32 cellular contexts compared by ENCODE assay signal in genomic region chr6:43256670-43257664, GRCh38. TPM values are rescaled to one million over a fixed set of nuclear protein-coding genes. Genes with fewer than 3 reads are reported as not detected.
A peak's percentile ranks its signal among the peaks of the same experiment; 100 is the strongest.
DNase-seq lines count a peak whose midpoint lies in the region; ATAC-seq, FAIRE-seq and TF ChIP-seq lines count a peak whose summit lies in the region.
"Had no signal": no experiment of that assay in that cellular context is flagged by ENCODE, and none has a peak within 500 bp of the region (broad histone marks: within the 10 kb centered on the region; RNA-seq: fewer than 3 reads in every experiment).

No MANE protein-coding gene starts in this region.

- no peak; the same call in 2 of the 3 replicates for ATAC-seq in HepG2
- ATAC-seq in right lobe of liver, result no peak
- ATAC-seq in stimulated activated naive B cell treated with anti-CD40 and anti-IgM and Interleukin-4, amounts not matched to agents 10 μg/mL and 1 μg/mL and 100 μg/mL, for 72 hours (replicated peaks), result peak; percentile 76 to 79
- no peak for ATAC-seq in GM21390 (IDR thresholded peaks at IDR 0.05; ENCODE audit: unreplicated experiment)
- ATAC-seq: HCT116, left ventricle myocardium superior, Right ventricle myocardium inferior had no signal

- H3K27ac Mint-ChIP-seq in activated naive CD8-positive, alpha-beta T cell treated with anti-CD3 and anti-CD28 coated beads for 36 hours, result no peak overlapping the region
- peak overlapping the region; percentile 33 for H3K27ac Mint-ChIP-seq in stimulated activated naive B cell treated with anti-CD40 and anti-IgM and Interleukin-4, amounts not matched to agents 10 μg/mL and 1 μg/mL and 100 μg/mL, for 72 hours
- H3K27ac Mint-ChIP-seq: endodermal cell, mesothelial cell of epicardium, natural killer cell, type B pancreatic cell, WTC11 had no signal

- CTCF ChIA-PET in HepG2 (lab: Yijun Ruan, JAX; ENCODE audit: low intra/inter-chr PET ratio, low total read pairs), result no interaction called here

- no peaks in the 10 kb centered on the region for H3K79me2 ChIP-seq in HepG2 (ENCODE audit: insufficient read depth, low read length)

- H3K4me3 ChIP-seq in HepG2 (replicated peaks in 1 of 3; ENCODE audit: insufficient read depth in 1 of 3, low read depth in 2 of 3, low read length in 3 of 3), result peak overlapping the region in 1 of 3 experiments; percentile 58; a peak in 1 of 6 replicates
- H3K4me3 ChIP-seq in right lobe of liver, result no peak overlapping the region
- H3K4me3 ChIP-seq: coronary artery, esophagus muscularis mucosa, ovary had no signal

- peak overlapping the region; percentile 42 for H2AFZ ChIP-seq in HepG2 (ENCODE audit: low read length)

- FAIRE-seq in HepG2 (lab: Jason Lieb, UNC), result no peak

- no peak for TF ChIP-seq EP300 in HepG2 (IDR thresholded peaks at IDR 0.05; ENCODE audit: low read depth in 2 of 2, low read length in 2 of 2)
- no peak for TF ChIP-seq EP300 in HepG2 (CRISPR knock-in tag; IDR thresholded peaks at IDR 0.05; ENCODE audit: borderline replicate concordance)

- peaks cover 7% of the 10 kb centered on the region for H3K4me1 Mint-ChIP-seq in activated naive CD8-positive, alpha-beta T cell treated with anti-CD3 and anti-CD28 coated beads for 36 hours
- peaks cover 9 to 18% of the 10 kb centered on the region in 2 donors for H3K4me1 Mint-ChIP-seq in stimulated activated naive B cell treated with anti-CD40 and anti-IgM and Interleukin-4, amounts not matched to agents 10 μg/mL and 1 μg/mL and 100 μg/mL, for 72 hours
- H3K4me1 Mint-ChIP-seq: immature natural killer cell, natural killer cell had no signal

- H3K27me3 ChIP-seq in HepG2 (ENCODE audit: control insufficient read depth in 1 of 2, insufficient read depth in 2 of 2, low read length in 2 of 2) (peaks cover 12 to 58% of the 10 kb centered on the region in 2 experiments), right lobe of liver (no peaks in the 10 kb centered on the region)
- H3K27me3 ChIP-seq: ovary had no signal

- H4K20me1 ChIP-seq in HepG2 (ENCODE audit: insufficient read depth, low read length), result no peaks in the 10 kb centered on the region

- H3K9ac ChIP-seq in HepG2 (ENCODE audit: insufficient read depth, low read depth, low read length), result no peak overlapping the region

- intact Hi-C loops in HepG2 (cut with micrococcal nuclease; ENCODE audit: unreplicated experiment), result no loop called here
- intact Hi-C loops in right lobe of liver (cut with DNase I), result no loop called here

- no peaks in the 10 kb centered on the region for H3K9me3 Mint-ChIP-seq in activated naive CD8-positive, alpha-beta T cell treated with anti-CD3 and anti-CD28 coated beads for 36 hours
- no peaks in the 10 kb centered on the region for H3K9me3 Mint-ChIP-seq in stimulated activated naive B cell treated with anti-CD40 and anti-IgM and Interleukin-4, amounts not matched to agents 10 μg/mL and 1 μg/mL and 100 μg/mL, for 72 hours
- H3K9me3 Mint-ChIP-seq: endodermal cell, immature natural killer cell, mesothelial cell of epicardium, natural killer cell, type B pancreatic cell, WTC11 had no signal

- BruUV-seq in HepG2 (replicated peaks; lab: Mats Ljungman, UMichigan), result no TSS peak

- POLR2A ChIA-PET in HepG2 (lab: Yijun Ruan, JAX), result interaction anchor here (0.6 to 1.3 kb wide), 4 partner anchors 11 to 871 kb away, joined by 3 to 4 read pairs (median 4); partner anchors contain the start of gene TMEM63B

- H3K4me1 ChIP-seq in HepG2 (ENCODE audit: insufficient read depth, low read length), result peaks cover 43% of the 10 kb centered on the region
- H3K4me1 ChIP-seq in right lobe of liver, result no peaks in the 10 kb centered on the region
- H3K4me1 ChIP-seq: esophagus muscularis mucosa had no signal

- H3K27ac ChIP-seq in HepG2 (ENCODE audit: extremely low read length, insufficient read depth, low read length) (no peak overlapping the region), right lobe of liver (no peak overlapping the region)
- H3K27ac ChIP-seq: C4-2B, coronary artery, esophagus muscularis mucosa, HL-60, ovary had no signal

- WGBS in HepG2 (ENCODE audit: low lambda C conversion rate), result 60% methylated on average over 10 of the region's 11 CpGs
- 78% methylated on average over 7 of the region's 11 CpGs for WGBS in right lobe of liver (ENCODE audit: insufficient coverage, low coverage, low lambda C conversion rate, missing lambda C conversion rate)

- H3K27me3 Mint-ChIP-seq in activated naive CD8-positive, alpha-beta T cell treated with anti-CD3 and anti-CD28 coated beads for 36 hours, result peaks cover 19% of the 10 kb centered on the region
- peaks cover 42 to 54% of the 10 kb centered on the region in 2 donors for H3K27me3 Mint-ChIP-seq in stimulated activated naive B cell treated with anti-CD40 and anti-IgM and Interleukin-4, amounts not matched to agents 10 μg/mL and 1 μg/mL and 100 μg/mL, for 72 hours

- TF ChIP-seq CTCF in HepG2 (CRISPR knock-in tag; IDR thresholded peaks at IDR 0.05) (no peak), right lobe of liver (IDR thresholded peaks at IDR 0.05) (no peak)

- peak overlapping the region; percentile 73 for H3K4me2 ChIP-seq in HepG2 (ENCODE audit: low read depth, low read length)

- no peak for DNase-seq in HepG2 (ENCODE audit: low spot score)
- no peak for DNase-seq in right lobe of liver
- peak; percentile 64 for DNase-seq in NCI-H526 treated with DMSO at 0.1 percent for 48 hours (lab: John Stamatoyannopoulos, UW)
- peak; percentile 38 for DNase-seq in activated naive CD8-positive, alpha-beta T cell treated with anti-CD3 and anti-CD28 coated beads for 36 hours
- DNase-seq in stimulated activated naive B cell treated with anti-CD40 and anti-IgM and Interleukin-4, amounts not matched to agents 10 μg/mL and 1 μg/mL and 100 μg/mL, for 72 hours, result no peak
- no peak for DNase-seq in hypothalamus (lab: John Stamatoyannopoulos, UW)
- no peak for DNase-seq in UCSD-AML1 (lab: John Stamatoyannopoulos, UW; ENCODE audit: unreplicated experiment)
- DNase-seq: activated CD8-positive, alpha-beta memory T cell treated with anti-CD3 and anti-CD28 coated beads, Interleukin-2, amount 50 U/mL, for 4 hours; activated effector memory CD4-positive, alpha-beta T cell treated with anti-CD3 and anti-CD28 coated beads, Interleukin-2, amount 50 U/mL, for 16 hours; anterior cingulate cortex; foreskin melanocyte; immature natural killer cell; left ventricle myocardium superior; natural killer cell; NCI-H1092 treated with DMSO at 0.1 percent for 48 hours; NCI-H1930; NCI-H748 treated with DMSO at 0.1 percent for 48 hours; OCI-M1; ovary; T-helper 9 cell had no signal

- H3K9me3 ChIP-seq in HepG2 (ENCODE audit: low read length), result no peaks in the 10 kb centered on the region
- H3K9me3 ChIP-seq in right lobe of liver, result no peaks in the 10 kb centered on the region
- H3K9me3 ChIP-seq: esophagus muscularis mucosa, ovary had no signal

- H3K4me3 Mint-ChIP-seq in activated naive CD8-positive, alpha-beta T cell treated with anti-CD3 and anti-CD28 coated beads for 36 hours, result no peak overlapping the region
- H3K4me3 Mint-ChIP-seq in stimulated activated naive B cell treated with anti-CD40 and anti-IgM and Interleukin-4, amounts not matched to agents 10 μg/mL and 1 μg/mL and 100 μg/mL, for 72 hours, result no peak overlapping the region
- H3K4me3 Mint-ChIP-seq: endodermal cell, immature natural killer cell, mesothelial cell of epicardium, natural killer cell, type B pancreatic cell, WTC11 had no signal

- no peaks in the 10 kb centered on the region for H3K36me3 Mint-ChIP-seq in activated naive CD8-positive, alpha-beta T cell treated with anti-CD3 and anti-CD28 coated beads for 36 hours
- H3K36me3 Mint-ChIP-seq in stimulated activated naive B cell treated with anti-CD40 and anti-IgM and Interleukin-4, amounts not matched to agents 10 μg/mL and 1 μg/mL and 100 μg/mL, for 72 hours, result no peaks in the 10 kb centered on the region
- H3K36me3 Mint-ChIP-seq: mesothelial cell of epicardium, natural killer cell, type B pancreatic cell, WTC11 had no signal

- TF ChIP-seq POLR2A in HepG2 (IDR thresholded peaks at IDR 0.05; ENCODE audit: insufficient read depth in 1 of 2, low read depth in 2 of 2, low read length in 2 of 2) (no peak), right lobe of liver (IDR thresholded peaks at IDR 0.05) (no peak)

- in situ Hi-C loops in HepG2 (cut with HindIII; ENCODE audit: extremely low pct_ligation_motif_present, low pct_unique_long_range_greater_than_20kb), result no loop called here

- TF ChIP-seq RAD21 in HepG2 (CRISPR knock-in tag; IDR thresholded peaks at IDR 0.05), result no peak

- H3K36me3 ChIP-seq in HepG2 (replicated peaks in 1 of 2; ENCODE audit: control insufficient read depth in 1 of 2, insufficient read depth in 2 of 2, low read length in 2 of 2) (no peaks in the 10 kb centered on the region), right lobe of liver (no peaks in the 10 kb centered on the region)
- H3K36me3 ChIP-seq: esophagus muscularis mucosa, ovary had no signal

RNA-seq across cellular contexts. Expression of gene TTBK1, which starts 13.7 kb away (rescaled TPM):
- 0.10 and 0.33 TPM in 2 replicates for total RNA-seq in HepG2 (2016; rRNA removed; fragmentation: Illumina TruSeq; extraction: Trizol)
- total RNA-seq in HepG2 (2016; cell fraction: cytosol; rRNA removed; fragmentation: Illumina TruSeq; extraction: Trizol; ENCODE audit: low read depth), result 0.18 and 0.20 TPM in 2 replicates
- 0.13 and 0.32 TPM in 2 replicates for total RNA-seq in HepG2 (2016; cell fraction: insoluble cytoplasmic fraction; rRNA removed; fragmentation: Illumina TruSeq; extraction: Trizol)
- 0.25 and 0.28 TPM in 2 replicates for total RNA-seq in HepG2 (2016; cell fraction: membrane; rRNA removed; fragmentation: Illumina TruSeq; extraction: Trizol)
- 0.47 TPM in 2 replicates for total RNA-seq in HepG2 (2016; cell fraction: nucleus; rRNA removed; fragmentation: Illumina TruSeq; extraction: Trizol)
- polyA plus RNA-seq in HepG2 (2011; rRNA removed), result 0.24 and 0.50 TPM in 2 replicates
- polyA plus RNA-seq in HepG2 (2011; cell fraction: cytosol; rRNA removed), result 0.09 and 0.10 TPM in 2 replicates
- polyA plus RNA-seq in HepG2 (2011; cell fraction: nucleus; rRNA removed), result 1.4 and 2.2 TPM in 2 replicates
- 0.53 and 0.62 TPM in 2 replicates for polyA plus RNA-seq in HepG2 (2012)
- not detected in 2 replicates for polyA plus RNA-seq in HepG2 (2016; cell fraction: cytosol; fragmentation: Illumina TruSeq; extraction: Trizol; ENCODE audit: low read depth)
- 0.19 TPM in 2 replicates for polyA plus RNA-seq in HepG2 (2016; cell fraction: insoluble cytoplasmic fraction; fragmentation: Illumina TruSeq; extraction: Trizol; ENCODE audit: low read depth)
- 0.06 and 0.07 TPM in 2 replicates for polyA plus RNA-seq in HepG2 (2016; cell fraction: membrane; fragmentation: Illumina TruSeq; extraction: Trizol; ENCODE audit: low read depth)
- 0.84 and 0.86 TPM in 2 replicates for polyA plus RNA-seq in HepG2 (2016; cell fraction: nucleus; fragmentation: Illumina TruSeq; extraction: Trizol; ENCODE audit: insufficient read depth, low read depth)
- polyA minus RNA-seq in HepG2 (2011; rRNA and poly(A)+ RNA removed; ENCODE audit: low replicate concordance), result 1.2 TPM in 1 of 2 replicates, not detected in the other
- 0.18 and 0.49 TPM in 2 replicates for polyA minus RNA-seq in HepG2 (2011; cell fraction: cytosol; rRNA and poly(A)+ RNA removed)
- polyA minus RNA-seq in HepG2 (2011; cell fraction: nucleus; rRNA and poly(A)+ RNA removed), result 1.4 and 1.7 TPM in 2 replicates
- 1 to 10 TPM in 2 of 6 experiments, under 1 TPM in 4; 0.83 to 1.6 (median 0.87) TPM for total RNA-seq in right lobe of liver
- under 1 TPM; 0.12 to 0.14 TPM for total RNA-seq in activated naive CD8-positive, alpha-beta T cell treated with anti-CD3 and anti-CD28 coated beads for 36 hours
- total RNA-seq: Daoy had no signal
- polyA plus RNA-seq: immature natural killer cell had no signal

RNA-seq across cellular contexts. Expression of gene DNPH1, which starts 27.7 kb away (rescaled TPM):
- total RNA-seq in HepG2 (2016; rRNA removed; fragmentation: Illumina TruSeq; extraction: Trizol), result 75.0 and 75.1 TPM in 2 replicates
- total RNA-seq in HepG2 (2016; cell fraction: cytosol; rRNA removed; fragmentation: Illumina TruSeq; extraction: Trizol; ENCODE audit: low read depth), result 50.9 and 56.3 TPM in 2 replicates
- 75.1 and 81.5 TPM in 2 replicates for total RNA-seq in HepG2 (2016; cell fraction: insoluble cytoplasmic fraction; rRNA removed; fragmentation: Illumina TruSeq; extraction: Trizol)
- 52.3 and 60.5 TPM in 2 replicates for total RNA-seq in HepG2 (2016; cell fraction: membrane; rRNA removed; fragmentation: Illumina TruSeq; extraction: Trizol)
- 31.4 and 33.7 TPM in 2 replicates for total RNA-seq in HepG2 (2016; cell fraction: nucleus; rRNA removed; fragmentation: Illumina TruSeq; extraction: Trizol)
- 56.5 and 65.8 TPM in 2 replicates for polyA plus RNA-seq in HepG2 (2011; rRNA removed)
- polyA plus RNA-seq in HepG2 (2011; cell fraction: cytosol; rRNA removed), result 106 and 143 TPM in 2 replicates
- polyA plus RNA-seq in HepG2 (2011; cell fraction: nucleus; rRNA removed), result 62.4 and 67.4 TPM in 2 replicates
- 43.1 and 47.9 TPM in 2 replicates for polyA plus RNA-seq in HepG2 (2012)
- polyA plus RNA-seq in HepG2 (2016; cell fraction: cytosol; fragmentation: Illumina TruSeq; extraction: Trizol; ENCODE audit: low read depth), result 62.6 and 68.8 TPM in 2 replicates
- 76.7 and 82.8 TPM in 2 replicates for polyA plus RNA-seq in HepG2 (2016; cell fraction: insoluble cytoplasmic fraction; fragmentation: Illumina TruSeq; extraction: Trizol; ENCODE audit: low read depth)
- 47.1 and 47.7 TPM in 2 replicates for polyA plus RNA-seq in HepG2 (2016; cell fraction: membrane; fragmentation: Illumina TruSeq; extraction: Trizol; ENCODE audit: low read depth)
- polyA plus RNA-seq in HepG2 (2016; cell fraction: nucleus; fragmentation: Illumina TruSeq; extraction: Trizol; ENCODE audit: insufficient read depth, low read depth), result 66.2 and 72.5 TPM in 2 replicates
- polyA minus RNA-seq in HepG2 (2011; rRNA and poly(A)+ RNA removed; ENCODE audit: low replicate concordance), result 38.8 and 62.4 TPM in 2 replicates
- polyA minus RNA-seq in HepG2 (2011; cell fraction: cytosol; rRNA and poly(A)+ RNA removed), result 10.5 and 15.4 TPM in 2 replicates
- polyA minus RNA-seq in HepG2 (2011; cell fraction: nucleus; rRNA and poly(A)+ RNA removed), result 15.3 and 16.7 TPM in 2 replicates
- total RNA-seq in right lobe of liver, result 100 to 1,000 TPM in 2 of 6 experiments, 10 to 100 TPM in 4; 50.7 to 107 (median 62.4) TPM
- total RNA-seq in activated naive CD8-positive, alpha-beta T cell treated with anti-CD3 and anti-CD28 coated beads for 36 hours, result 10 to 100 TPM; 55.8 to 56.1 TPM

RNA-seq across cellular contexts. Expression of gene SLC22A7, which starts 41.1 kb away (rescaled TPM):
- total RNA-seq in HepG2 (2016; rRNA removed; fragmentation: Illumina TruSeq; extraction: Trizol) (8.6 and 22.6 TPM in 2 replicates), right lobe of liver (100 to 1,000 TPM; 145 to 348 (median 185) TPM)
- 5.3 and 5.4 TPM in 2 replicates for total RNA-seq in HepG2 (2016; cell fraction: cytosol; rRNA removed; fragmentation: Illumina TruSeq; extraction: Trizol; ENCODE audit: low read depth)
- total RNA-seq in HepG2 (2016; cell fraction: insoluble cytoplasmic fraction; rRNA removed; fragmentation: Illumina TruSeq; extraction: Trizol), result 8.5 and 22.3 TPM in 2 replicates
- 9.0 and 9.1 TPM in 2 replicates for total RNA-seq in HepG2 (2016; cell fraction: membrane; rRNA removed; fragmentation: Illumina TruSeq; extraction: Trizol)
- total RNA-seq in HepG2 (2016; cell fraction: nucleus; rRNA removed; fragmentation: Illumina TruSeq; extraction: Trizol), result 20.9 and 25.8 TPM in 2 replicates
- polyA plus RNA-seq in HepG2 (2011; rRNA removed), result 5.3 and 12.3 TPM in 2 replicates
- 7.0 and 7.8 TPM in 2 replicates for polyA plus RNA-seq in HepG2 (2011; cell fraction: cytosol; rRNA removed)
- polyA plus RNA-seq in HepG2 (2011; cell fraction: nucleus; rRNA removed), result 34.4 and 48.4 TPM in 2 replicates
- polyA plus RNA-seq in HepG2 (2012), result 18.9 and 34.7 TPM in 2 replicates
- polyA plus RNA-seq in HepG2 (2016; cell fraction: cytosol; fragmentation: Illumina TruSeq; extraction: Trizol; ENCODE audit: low read depth), result 3.2 and 3.5 TPM in 2 replicates
- 5.5 and 6.2 TPM in 2 replicates for polyA plus RNA-seq in HepG2 (2016; cell fraction: insoluble cytoplasmic fraction; fragmentation: Illumina TruSeq; extraction: Trizol; ENCODE audit: low read depth)
- 4.5 and 5.7 TPM in 2 replicates for polyA plus RNA-seq in HepG2 (2016; cell fraction: membrane; fragmentation: Illumina TruSeq; extraction: Trizol; ENCODE audit: low read depth)
- polyA plus RNA-seq in HepG2 (2016; cell fraction: nucleus; fragmentation: Illumina TruSeq; extraction: Trizol; ENCODE audit: insufficient read depth, low read depth), result 39.6 and 40.3 TPM in 2 replicates
- polyA minus RNA-seq in HepG2 (2011; rRNA and poly(A)+ RNA removed; ENCODE audit: low replicate concordance), result 22.0 TPM in 1 of 2 replicates, not detected in the other
- 3.6 and 5.1 TPM in 2 replicates for polyA minus RNA-seq in HepG2 (2011; cell fraction: cytosol; rRNA and poly(A)+ RNA removed)
- 7.0 and 12.7 TPM in 2 replicates for polyA minus RNA-seq in HepG2 (2011; cell fraction: nucleus; rRNA and poly(A)+ RNA removed)
- total RNA-seq in activated naive CD8-positive, alpha-beta T cell treated with anti-CD3 and anti-CD28 coated beads for 36 hours, result not detected
- total RNA-seq: Daoy, endodermal cell, esophagus muscularis mucosa, left ventricle myocardium superior, mesothelial cell of epicardium, natural killer cell, Right ventricle myocardium inferior, WTC11 had no signal
- polyA plus RNA-seq: immature natural killer cell, ovary had no signal

RNA-seq across cellular contexts. Expression of gene CRIP3, which starts 51.7 kb away (rescaled TPM):
- total RNA-seq in HepG2 (2016; rRNA removed; fragmentation: Illumina TruSeq; extraction: Trizol) (3.5 and 6.3 TPM in 2 replicates), right lobe of liver (1 to 10 TPM; 2.1 to 7.9 (median 5.2) TPM)
- 2.7 and 2.9 TPM in 2 replicates for total RNA-seq in HepG2 (2016; cell fraction: cytosol; rRNA removed; fragmentation: Illumina TruSeq; extraction: Trizol; ENCODE audit: low read depth)
- total RNA-seq in HepG2 (2016; cell fraction: insoluble cytoplasmic fraction; rRNA removed; fragmentation: Illumina TruSeq; extraction: Trizol), result 5.5 and 7.0 TPM in 2 replicates
- total RNA-seq in HepG2 (2016; cell fraction: membrane; rRNA removed; fragmentation: Illumina TruSeq; extraction: Trizol), result 1.7 and 2.6 TPM in 2 replicates
- 6.1 and 7.0 TPM in 2 replicates for total RNA-seq in HepG2 (2016; cell fraction: nucleus; rRNA removed; fragmentation: Illumina TruSeq; extraction: Trizol)
- polyA plus RNA-seq in HepG2 (2011; rRNA removed), result 9.3 and 14.2 TPM in 2 replicates
- polyA plus RNA-seq in HepG2 (2011; cell fraction: cytosol; rRNA removed), result 4.5 and 5.1 TPM in 2 replicates
- polyA plus RNA-seq in HepG2 (2011; cell fraction: nucleus; rRNA removed), result 31.5 and 46.2 TPM in 2 replicates
- polyA plus RNA-seq in HepG2 (2012), result 12.7 and 16.4 TPM in 2 replicates
- 0.99 and 1.7 TPM in 2 replicates for polyA plus RNA-seq in HepG2 (2016; cell fraction: cytosol; fragmentation: Illumina TruSeq; extraction: Trizol; ENCODE audit: low read depth)
- polyA plus RNA-seq in HepG2 (2016; cell fraction: insoluble cytoplasmic fraction; fragmentation: Illumina TruSeq; extraction: Trizol; ENCODE audit: low read depth), result 4.1 and 5.4 TPM in 2 replicates
- polyA plus RNA-seq in HepG2 (2016; cell fraction: membrane; fragmentation: Illumina TruSeq; extraction: Trizol; ENCODE audit: low read depth), result 1.9 and 2.3 TPM in 2 replicates
- polyA plus RNA-seq in HepG2 (2016; cell fraction: nucleus; fragmentation: Illumina TruSeq; extraction: Trizol; ENCODE audit: insufficient read depth, low read depth), result 13.1 and 18.7 TPM in 2 replicates
- 8.2 TPM in 1 of 2 replicates, not detected in the other for polyA minus RNA-seq in HepG2 (2011; rRNA and poly(A)+ RNA removed; ENCODE audit: low replicate concordance)
- 1.4 and 2.5 TPM in 2 replicates for polyA minus RNA-seq in HepG2 (2011; cell fraction: cytosol; rRNA and poly(A)+ RNA removed)
- polyA minus RNA-seq in HepG2 (2011; cell fraction: nucleus; rRNA and poly(A)+ RNA removed), result 7.5 and 14.4 TPM in 2 replicates
- total RNA-seq in activated naive CD8-positive, alpha-beta T cell treated with anti-CD3 and anti-CD28 coated beads for 36 hours, result 1 to 10 TPM; 1.4 to 1.5 TPM
- total RNA-seq: esophagus muscularis mucosa had no signal

Comparison
In these comparisons a context has a peak if more than half of its experiments do, and no peak if none do; other contexts are left out.
1. ATAC-seq: peak in stimulated activated naive B cell treated with anti-CD40 and anti-IgM and Interleukin-4, amounts not matched to agents 10 μg/mL and 1 μg/mL and 100 μg/mL, for 72 hours (2 of 2); none in HepG2 (single experiment), right lobe of liver (0 of 4) and GM21390 (single experiment).
2. DNase-seq: peak in NCI-H526 treated with DMSO at 0.1 percent for 48 hours (single experiment) and activated naive CD8-positive, alpha-beta T cell treated with anti-CD3 and anti-CD28 coated beads for 36 hours (single experiment); none in HepG2 (single experiment), right lobe of liver (0 of 3), stimulated activated naive B cell treated with anti-CD40 and anti-IgM and Interleukin-4, amounts not matched to agents 10 μg/mL and 1 μg/mL and 100 μg/mL, for 72 hours (single experiment), hypothalamus (0 of 51) and UCSD-AML1 (single experiment).
3. RNA of gene SLC22A7, which starts 41.1 kb away (total RNA-seq): 145 to 348 TPM in right lobe of liver and 5.3 to 25.8 TPM in HepG2; not detected in activated naive CD8-positive, alpha-beta T cell treated with anti-CD3 and anti-CD28 coated beads for 36 hours; every median in the first group is over 4 times any median in the second.